Comparison of ENCODE assay signal across 10 cellular contexts in the genomic region with DNA sequence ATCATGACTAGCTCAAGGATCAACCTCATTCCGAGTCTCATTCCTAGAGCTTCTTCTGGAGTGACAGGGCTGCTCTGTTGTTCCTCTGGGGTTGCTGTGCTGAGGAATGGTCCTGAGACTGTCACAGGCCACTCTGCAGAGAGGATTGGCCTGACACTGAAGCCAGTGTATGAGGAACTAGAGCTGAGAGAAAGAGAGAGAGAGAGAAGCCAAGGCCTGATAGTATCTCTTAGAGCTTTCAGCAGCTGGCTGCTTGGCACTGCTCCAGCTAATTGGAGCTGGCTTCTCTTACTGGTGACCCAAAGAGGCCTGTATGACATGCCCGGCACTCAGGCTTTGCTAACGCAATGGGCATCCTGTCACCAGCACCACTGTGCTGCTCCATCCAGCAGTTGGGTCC.
DNase-seq lines count a peak whose midpoint lies in the region; ATAC-seq lines count a peak whose summit lies in the region.
"Had no signal": no experiment of that assay in that cellular context is flagged by ENCODE, and none has a peak within 500 bp of the region (broad histone marks: within the 10 kb centered on the region; RNA-seq: fewer than 3 reads in every experiment).

No MANE protein-coding gene starts in this region.

- in situ Hi-C loops in HAP-1 (cut with MboI; ENCODE audit: low sequenced_read_pairs) = no loop called here

- no peaks in the 10 kb centered on the region for H3K36me3 ChIP-seq in HAP-1 (replicated peaks)

- DNase-seq in DMS53 treated with DMSO at 0.1 percent for 48 hours (lab: John Stamatoyannopoulos, UW; ENCODE audit: unreplicated experiment) (peak; percentile 82), UCSD-AML1 (lab: John Stamatoyannopoulos, UW; ENCODE audit: unreplicated experiment) (peak; percentile 37), medulla oblongata (ENCODE audit: extremely low spot score) (peak; percentile 71), islet precursor cell (no peak), HAP-1 (ENCODE audit: low spot score in 2 of 2) (no peak)
- no peak for DNase-seq in activated CD4-positive, alpha-beta T cell treated with anti-CD3 and anti-CD28 coated beads for 4 hours
- DNase-seq: cerebellar nuclear complex, T-helper 9 cell had no signal

- H3K4me3 ChIP-seq in HAP-1 = no peak overlapping the region

- no peaks in the 10 kb centered on the region for H3K27me3 ChIP-seq in HAP-1 (ENCODE audit: low read depth)

- ATAC-seq in HG02870 (IDR thresholded peaks at IDR 0.05; ENCODE audit: unreplicated experiment) (peak; percentile 65), GM19455 (IDR thresholded peaks at IDR 0.05; ENCODE audit: unreplicated experiment) (no peak)

- no peaks in the 10 kb centered on the region for H3K9me3 ChIP-seq in HAP-1

- H3K4me1 ChIP-seq in HAP-1 = no peaks in the 10 kb centered on the region

Comparison
In these comparisons a context has a peak if more than half of its experiments do, and no peak if none do; other contexts are left out.
1. DNase-seq: peak in DMS53 treated with DMSO at 0.1 percent for 48 hours (single experiment), UCSD-AML1 (single experiment) and medulla oblongata (single experiment); none in activated CD4-positive, alpha-beta T cell treated with anti-CD3 and anti-CD28 coated beads for 4 hours (0 of 2), islet precursor cell (single experiment) and HAP-1 (0 of 2).